In genomic region chr3:195038161-195038560, GRCh38 we compare ENCODE assay signal across 25 cellular contexts.
"Had no signal": no experiment of that assay in that cellular context is flagged by ENCODE, and none has a peak within 500 bp of the region (broad histone marks: within the 10 kb centered on the region; RNA-seq: fewer than 3 reads in every experiment).

No MANE protein-coding gene starts in this region.

- H3K27ac ChIP-seq: colonic mucosa, epithelial cell of prostate, esophagus squamous epithelium, gastroesophageal sphincter, heart left ventricle, hepatocyte, left ventricle myocardium inferior, lower lobe of right lung had no signal

- DNase-seq: colonic mucosa; cortex of kidney; effector CD8-positive, alpha-beta T cell; effector memory CD8-positive, alpha-beta T cell; erythroblast; esophagus squamous epithelium; foreskin fibroblast; foreskin melanocyte; heart left ventricle; hypothalamus; immature natural killer cell; islet precursor cell; kidney; kidney glomerular epithelial cell; left colon; left ventricle myocardium inferior; lower lobe of right lung; mesenchymal stem cell; mucosa of descending colon; naive B cell; naive thymus-derived CD8-positive, alpha-beta T cell had no signal

- FAIRE-seq: endometrium, kidney had no signal
